1 cellular context compared by ENCODE assay signal in the genomic region with DNA sequence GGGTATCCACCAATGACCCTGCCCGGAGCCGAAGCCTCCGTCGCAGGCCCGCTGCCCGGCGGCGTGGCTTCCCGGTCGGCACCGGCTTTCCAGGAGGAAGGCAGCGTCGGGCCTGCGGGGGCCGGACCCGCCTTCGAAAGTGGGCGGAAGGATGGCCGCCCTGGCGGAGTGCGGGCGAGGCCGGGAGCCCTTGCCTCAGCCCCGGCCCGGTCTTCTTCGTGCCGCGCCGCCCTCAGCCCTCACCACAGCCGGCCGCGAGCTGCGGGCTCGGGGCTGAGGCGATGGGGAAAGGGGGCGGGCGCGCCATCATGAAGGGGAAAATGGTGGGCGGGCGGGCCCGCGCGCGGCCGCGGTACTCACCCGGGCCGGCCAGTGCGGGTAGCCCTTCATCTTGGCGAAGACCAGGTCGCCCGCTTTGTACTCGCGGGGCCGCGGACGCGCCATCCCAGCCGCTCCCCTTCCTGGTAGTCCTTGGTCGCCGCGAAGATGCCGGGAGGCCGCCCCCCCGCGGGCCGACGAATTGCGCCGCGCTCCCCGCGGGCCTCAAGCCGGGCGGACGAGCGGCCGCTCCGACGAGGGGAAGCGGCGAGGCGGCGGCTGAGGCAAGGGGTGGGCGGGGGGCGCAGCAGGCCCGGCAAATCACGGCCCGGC.
A peak's percentile ranks its signal among the peaks of the same experiment; 100 is the strongest.
TF ChIP-seq lines count a peak whose summit lies in the region.

No MANE protein-coding gene starts in this region.

TF ChIP-seq in WTC11, 78 proteins besides CTCF, POLR2A, EP300 and RAD21 (continued from another document):
- TF ChIP-seq GTF2I (CRISPR knock-in tag; conservative IDR thresholded peaks at IDR 0.05), result no peak
- TF ChIP-seq SMAD4 (CRISPR knock-in tag; IDR thresholded peaks at IDR 0.05), result peak; percentile 57; the same call in 1 of the 2 replicates
- 0 out of 2 replicates have a peak, but pooled peaks have one; percentile 18 for TF ChIP-seq TCF7 (CRISPR knock-in tag; IDR thresholded peaks at IDR 0.05; ENCODE audit: low read depth)
- 0 out of 2 replicates have a peak, but pooled peaks have one; percentile 16 for TF ChIP-seq SP1 (CRISPR knock-in tag; conservative IDR thresholded peaks at IDR 0.05)
- no peak for TF ChIP-seq GABPB1 (CRISPR knock-in tag; IDR thresholded peaks at IDR 0.05)
- peak; percentile 20; the same call in 1 of the 2 replicates for TF ChIP-seq NR2C2 (CRISPR knock-in tag; IDR thresholded peaks at IDR 0.05)
- TF ChIP-seq FOXK1 (CRISPR knock-in tag; IDR thresholded peaks at IDR 0.05), result 0 out of 2 replicates have a peak, but pooled peaks have one; percentile 13
- TF ChIP-seq, protein P1, sequence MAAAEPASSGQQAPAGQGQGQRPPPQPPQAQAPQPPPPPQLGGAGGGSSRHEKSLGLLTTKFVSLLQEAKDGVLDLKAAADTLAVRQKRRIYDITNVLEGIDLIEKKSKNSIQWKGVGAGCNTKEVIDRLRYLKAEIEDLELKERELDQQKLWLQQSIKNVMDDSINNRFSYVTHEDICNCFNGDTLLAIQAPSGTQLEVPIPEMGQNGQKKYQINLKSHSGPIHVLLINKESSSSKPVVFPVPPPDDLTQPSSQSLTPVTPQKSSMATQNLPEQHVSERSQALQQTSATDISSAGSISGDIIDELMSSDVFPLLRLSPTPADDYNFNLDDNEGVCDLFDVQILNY (CRISPR knock-in tag; IDR thresholded peaks at IDR 0.05), result peak; percentile 61
- peak; percentile 73 for TF ChIP-seq TEAD4 (CRISPR knock-in tag; IDR thresholded peaks at IDR 0.05)
- TF ChIP-seq EMX1 (CRISPR knock-in tag; IDR thresholded peaks at IDR 0.05), result no peak
- peak; percentile 45; the same call in 1 of the 2 replicates for TF ChIP-seq JUN (CRISPR knock-in tag; IDR thresholded peaks at IDR 0.05)
- 0 out of 2 replicates have a peak, but pooled peaks have one; percentile 59 for TF ChIP-seq ZNF138 (CRISPR knock-in tag; conservative IDR thresholded peaks at IDR 0.05)
- no peak for TF ChIP-seq NR1H2 (CRISPR knock-in tag; IDR thresholded peaks at IDR 0.05)
- 0 out of 2 replicates have a peak, but pooled peaks have one; percentile 36 for TF ChIP-seq ATF1 (CRISPR knock-in tag; IDR thresholded peaks at IDR 0.05)
- TF ChIP-seq FOXJ3 (CRISPR knock-in tag; IDR thresholded peaks at IDR 0.05; ENCODE audit: borderline replicate concordance), result no peak
- TF ChIP-seq GRHL2 (CRISPR knock-in tag; IDR thresholded peaks at IDR 0.05; ENCODE audit: insufficient replicate concordance, severe bottlenecking), result no peak
- TF ChIP-seq, protein P2, sequence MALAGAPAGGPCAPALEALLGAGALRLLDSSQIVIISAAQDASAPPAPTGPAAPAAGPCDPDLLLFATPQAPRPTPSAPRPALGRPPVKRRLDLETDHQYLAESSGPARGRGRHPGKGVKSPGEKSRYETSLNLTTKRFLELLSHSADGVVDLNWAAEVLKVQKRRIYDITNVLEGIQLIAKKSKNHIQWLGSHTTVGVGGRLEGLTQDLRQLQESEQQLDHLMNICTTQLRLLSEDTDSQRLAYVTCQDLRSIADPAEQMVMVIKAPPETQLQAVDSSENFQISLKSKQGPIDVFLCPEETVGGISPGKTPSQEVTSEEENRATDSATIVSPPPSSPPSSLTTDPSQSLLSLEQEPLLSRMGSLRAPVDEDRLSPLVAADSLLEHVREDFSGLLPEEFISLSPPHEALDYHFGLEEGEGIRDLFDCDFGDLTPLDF (CRISPR knock-in tag; IDR thresholded peaks at IDR 0.05), result 0 out of 2 replicates have a peak, but pooled peaks have one; percentile 19
- peak; percentile 53; the same call in 1 of the 2 replicates for TF ChIP-seq TEAD1 (CRISPR knock-in tag; IDR thresholded peaks at IDR 0.05)
- TF ChIP-seq ZBTB21 (CRISPR knock-in tag; IDR thresholded peaks at IDR 0.05; ENCODE audit: borderline replicate concordance), result no peak
- TF ChIP-seq, protein P3, sequence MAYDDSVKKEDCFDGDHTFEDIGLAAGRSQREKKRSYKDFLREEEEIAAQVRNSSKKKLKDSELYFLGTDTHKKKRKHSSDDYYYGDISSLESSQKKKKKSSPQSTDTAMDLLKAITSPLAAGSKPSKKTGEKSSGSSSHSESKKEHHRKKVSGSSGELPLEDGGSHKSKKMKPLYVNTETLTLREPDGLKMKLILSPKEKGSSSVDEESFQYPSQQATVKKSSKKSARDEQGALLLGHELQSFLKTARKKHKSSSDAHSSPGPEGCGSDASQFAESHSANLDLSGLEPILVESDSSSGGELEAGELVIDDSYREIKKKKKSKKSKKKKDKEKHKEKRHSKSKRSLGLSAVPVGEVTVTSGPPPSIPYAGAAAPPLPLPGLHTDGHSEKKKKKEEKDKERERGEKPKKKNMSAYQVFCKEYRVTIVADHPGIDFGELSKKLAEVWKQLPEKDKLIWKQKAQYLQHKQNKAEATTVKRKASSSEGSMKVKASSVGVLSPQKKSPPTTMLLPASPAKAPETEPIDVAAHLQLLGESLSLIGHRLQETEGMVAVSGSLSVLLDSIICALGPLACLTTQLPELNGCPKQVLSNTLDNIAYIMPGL (CRISPR knock-in tag; IDR thresholded peaks at IDR 0.05), result peak; percentile 93; the same call in 1 of the 2 replicates
- no peak for TF ChIP-seq ZNF396 (CRISPR knock-in tag; IDR thresholded peaks at IDR 0.05; ENCODE audit: borderline replicate concordance)
- 0 out of 2 replicates have a peak, but pooled peaks have one; percentile 18 for TF ChIP-seq ZNF219 (CRISPR knock-in tag; IDR thresholded peaks at IDR 0.05; ENCODE audit: borderline replicate concordance)
- TF ChIP-seq, protein P4, sequence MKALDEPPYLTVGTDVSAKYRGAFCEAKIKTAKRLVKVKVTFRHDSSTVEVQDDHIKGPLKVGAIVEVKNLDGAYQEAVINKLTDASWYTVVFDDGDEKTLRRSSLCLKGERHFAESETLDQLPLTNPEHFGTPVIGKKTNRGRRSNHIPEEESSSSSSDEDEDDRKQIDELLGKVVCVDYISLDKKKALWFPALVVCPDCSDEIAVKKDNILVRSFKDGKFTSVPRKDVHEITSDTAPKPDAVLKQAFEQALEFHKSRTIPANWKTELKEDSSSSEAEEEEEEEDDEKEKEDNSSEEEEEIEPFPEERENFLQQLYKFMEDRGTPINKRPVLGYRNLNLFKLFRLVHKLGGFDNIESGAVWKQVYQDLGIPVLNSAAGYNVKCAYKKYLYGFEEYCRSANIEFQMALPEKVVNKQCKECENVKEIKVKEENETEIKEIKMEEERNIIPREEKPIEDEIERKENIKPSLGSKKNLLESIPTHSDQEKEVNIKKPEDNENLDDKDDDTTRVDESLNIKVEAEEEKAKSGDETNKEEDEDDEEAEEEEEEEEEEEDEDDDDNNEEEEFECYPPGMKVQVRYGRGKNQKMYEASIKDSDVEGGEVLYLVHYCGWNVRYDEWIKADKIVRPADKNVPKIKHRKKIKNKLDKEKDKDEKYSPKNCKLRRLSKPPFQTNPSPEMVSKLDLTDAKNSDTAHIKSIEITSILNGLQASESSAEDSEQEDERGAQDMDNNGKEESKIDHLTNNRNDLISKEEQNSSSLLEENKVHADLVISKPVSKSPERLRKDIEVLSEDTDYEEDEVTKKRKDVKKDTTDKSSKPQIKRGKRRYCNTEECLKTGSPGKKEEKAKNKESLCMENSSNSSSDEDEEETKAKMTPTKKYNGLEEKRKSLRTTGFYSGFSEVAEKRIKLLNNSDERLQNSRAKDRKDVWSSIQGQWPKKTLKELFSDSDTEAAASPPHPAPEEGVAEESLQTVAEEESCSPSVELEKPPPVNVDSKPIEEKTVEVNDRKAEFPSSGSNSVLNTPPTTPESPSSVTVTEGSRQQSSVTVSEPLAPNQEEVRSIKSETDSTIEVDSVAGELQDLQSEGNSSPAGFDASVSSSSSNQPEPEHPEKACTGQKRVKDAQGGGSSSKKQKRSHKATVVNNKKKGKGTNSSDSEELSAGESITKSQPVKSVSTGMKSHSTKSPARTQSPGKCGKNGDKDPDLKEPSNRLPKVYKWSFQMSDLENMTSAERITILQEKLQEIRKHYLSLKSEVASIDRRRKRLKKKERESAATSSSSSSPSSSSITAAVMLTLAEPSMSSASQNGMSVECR (CRISPR knock-in tag; IDR thresholded peaks at IDR 0.05; ENCODE audit: borderline replicate concordance), result peak; percentile 92
- TF ChIP-seq, protein P5, sequence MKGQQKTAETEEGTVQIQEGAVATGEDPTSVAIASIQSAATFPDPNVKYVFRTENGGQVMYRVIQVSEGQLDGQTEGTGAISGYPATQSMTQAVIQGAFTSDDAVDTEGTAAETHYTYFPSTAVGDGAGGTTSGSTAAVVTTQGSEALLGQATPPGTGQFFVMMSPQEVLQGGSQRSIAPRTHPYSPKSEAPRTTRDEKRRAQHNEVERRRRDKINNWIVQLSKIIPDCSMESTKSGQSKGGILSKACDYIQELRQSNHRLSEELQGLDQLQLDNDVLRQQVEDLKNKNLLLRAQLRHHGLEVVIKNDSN (CRISPR knock-in tag; IDR thresholded peaks at IDR 0.05), result peak; percentile 61; the same call in 1 of the 2 replicates
- 0 out of 2 replicates have a peak, but pooled peaks have one; percentile 63 for TF ChIP-seq KAT7 (CRISPR knock-in tag; IDR thresholded peaks at IDR 0.05; ENCODE audit: borderline replicate concordance)
- TF ChIP-seq RELA (CRISPR knock-in tag; IDR thresholded peaks at IDR 0.05; ENCODE audit: borderline replicate concordance), result 0 out of 2 replicates have a peak, but pooled peaks have one; percentile 46
- TF ChIP-seq CREM (CRISPR knock-in tag; IDR thresholded peaks at IDR 0.05), result no peak
- TF ChIP-seq, protein P6, sequence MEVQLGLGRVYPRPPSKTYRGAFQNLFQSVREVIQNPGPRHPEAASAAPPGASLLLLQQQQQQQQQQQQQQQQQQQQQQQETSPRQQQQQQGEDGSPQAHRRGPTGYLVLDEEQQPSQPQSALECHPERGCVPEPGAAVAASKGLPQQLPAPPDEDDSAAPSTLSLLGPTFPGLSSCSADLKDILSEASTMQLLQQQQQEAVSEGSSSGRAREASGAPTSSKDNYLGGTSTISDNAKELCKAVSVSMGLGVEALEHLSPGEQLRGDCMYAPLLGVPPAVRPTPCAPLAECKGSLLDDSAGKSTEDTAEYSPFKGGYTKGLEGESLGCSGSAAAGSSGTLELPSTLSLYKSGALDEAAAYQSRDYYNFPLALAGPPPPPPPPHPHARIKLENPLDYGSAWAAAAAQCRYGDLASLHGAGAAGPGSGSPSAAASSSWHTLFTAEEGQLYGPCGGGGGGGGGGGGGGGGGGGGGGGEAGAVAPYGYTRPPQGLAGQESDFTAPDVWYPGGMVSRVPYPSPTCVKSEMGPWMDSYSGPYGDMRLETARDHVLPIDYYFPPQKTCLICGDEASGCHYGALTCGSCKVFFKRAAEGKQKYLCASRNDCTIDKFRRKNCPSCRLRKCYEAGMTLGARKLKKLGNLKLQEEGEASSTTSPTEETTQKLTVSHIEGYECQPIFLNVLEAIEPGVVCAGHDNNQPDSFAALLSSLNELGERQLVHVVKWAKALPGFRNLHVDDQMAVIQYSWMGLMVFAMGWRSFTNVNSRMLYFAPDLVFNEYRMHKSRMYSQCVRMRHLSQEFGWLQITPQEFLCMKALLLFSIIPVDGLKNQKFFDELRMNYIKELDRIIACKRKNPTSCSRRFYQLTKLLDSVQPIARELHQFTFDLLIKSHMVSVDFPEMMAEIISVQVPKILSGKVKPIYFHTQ (CRISPR knock-in tag; IDR thresholded peaks at IDR 0.05), result no peak
